Comparison of ENCODE assay signal across 18 cellular contexts in genomic region chr2:149187061-149187460, GRCh38.
"Had no signal": no experiment of that assay in that cellular context is flagged by ENCODE, and none has a peak within 500 bp of the region (broad histone marks: within the 10 kb centered on the region; RNA-seq: fewer than 3 reads in every experiment).

No MANE protein-coding gene starts in this region.

- H3K36me3 ChIP-seq: esophagus muscularis mucosa, gastroesophageal sphincter, heart left ventricle, left lung, lower lobe of right lung had no signal

- H3K27me3 ChIP-seq: dorsolateral prefrontal cortex, esophagus muscularis mucosa, foreskin keratinocyte, gastroesophageal sphincter, heart left ventricle, hepatocyte, left lung had no signal

- H3K4me1 ChIP-seq: esophagus muscularis mucosa, gastroesophageal sphincter, heart left ventricle, left lung, lower lobe of right lung had no signal

- DNase-seq: dermis blood vessel endothelial cell; dorsolateral prefrontal cortex; effector CD4-positive, alpha-beta T cell; effector memory CD4-positive, alpha-beta T cell; foreskin keratinocyte; heart left ventricle; left cardiac atrium; left lung; left ventricle myocardium superior; lower lobe of right lung; mesenchymal stem cell; mucosa of descending colon; naive B cell; naive thymus-derived CD8-positive, alpha-beta T cell had no signal

- H3K9me3 ChIP-seq: esophagus muscularis mucosa, gastroesophageal sphincter, heart left ventricle, left lung, lower lobe of right lung, mucosa of descending colon had no signal

- H3K4me3 ChIP-seq: coronary artery, dorsolateral prefrontal cortex, esophagus muscularis mucosa, gastroesophageal sphincter, heart left ventricle, hepatocyte, left lung, lower lobe of right lung, mucosa of descending colon had no signal

- H3K27ac ChIP-seq: coronary artery, dorsolateral prefrontal cortex, esophagus muscularis mucosa, foreskin keratinocyte, gastroesophageal sphincter, heart left ventricle, hepatocyte, left lung, lower lobe of right lung had no signal
